ENCODE assay signal across 22 cellular contexts in the genomic region with DNA sequence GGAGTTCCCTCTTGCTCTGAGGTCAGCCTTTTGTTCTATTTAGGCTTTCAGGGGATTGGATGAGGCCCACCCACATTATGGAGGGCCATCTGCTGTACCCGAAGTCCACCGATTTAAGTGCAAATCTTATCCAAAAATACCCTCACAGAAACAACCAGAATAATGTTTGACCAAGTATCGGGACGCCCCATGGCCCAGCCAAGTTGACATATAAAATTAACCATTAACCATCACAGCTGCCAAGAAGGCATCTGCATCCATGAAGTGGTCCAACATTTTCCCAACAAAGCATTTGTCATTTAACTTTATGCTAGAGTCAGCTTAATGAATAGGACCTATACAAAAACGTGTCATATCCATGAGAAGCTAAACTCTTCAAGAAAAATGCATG.
"Had no signal": no experiment of that assay in that cellular context is flagged by ENCODE, and none has a peak within 500 bp of the region (broad histone marks: within the 10 kb centered on the region; RNA-seq: fewer than 3 reads in every experiment).

No MANE protein-coding gene starts in this region.

- H3K9me3 ChIP-seq: colonic mucosa, lower lobe of right lung had no signal

- DNase-seq: colonic mucosa; cortex of kidney; effector CD8-positive, alpha-beta T cell; effector memory CD8-positive, alpha-beta T cell; endodermal cell; erythroblast; glutamatergic neuron; head of caudate nucleus; heart right ventricle; hippocampal formation; left cardiac atrium; left lung; left ventricle myocardium superior; lower lobe of right lung; mesenchymal stem cell; naive B cell had no signal

- FAIRE-seq: endometrium, frontal cortex, islet of Langerhans, keratinocyte had no signal

- ATAC-seq: effector memory CD8-positive, alpha-beta T cell; heart right ventricle; left cardiac atrium; left lung; left ventricle myocardium superior; lower lobe of right lung had no signal

- H3K27me3 ChIP-seq: colonic mucosa, foreskin keratinocyte, heart right ventricle, left lung had no signal

- H3K4me3 ChIP-seq: colonic mucosa, heart right ventricle, left lung, lower lobe of right lung had no signal

- H3K36me3 ChIP-seq: colonic mucosa, heart right ventricle, left lung, lower lobe of right lung had no signal

- H3K27ac ChIP-seq: colonic mucosa, epithelial cell of prostate, foreskin keratinocyte, heart right ventricle, left lung, lower lobe of right lung had no signal

- H3K4me1 ChIP-seq: colonic mucosa had no signal
